ENCODE assay signal across 14 cellular contexts in genomic region chr6:106146852-106147351, GRCh38.
DNase-seq lines count a peak whose midpoint lies in the region; ATAC-seq and TF ChIP-seq lines count a peak whose summit lies in the region.
"Had no signal": no experiment of that assay in that cellular context is flagged by ENCODE, and none has a peak within 500 bp of the region (broad histone marks: within the 10 kb centered on the region; RNA-seq: fewer than 3 reads in every experiment).

No MANE protein-coding gene starts in this region.

- H3K36me3 ChIP-seq in colonic mucosa (no peaks in the 10 kb centered on the region), right atrium auricular region (no peaks in the 10 kb centered on the region)
- H3K36me3 ChIP-seq: cardiac muscle cell, thyroid gland had no signal

- H3K4me3 Mint-ChIP-seq in chondrocyte (ENCODE audit: unreplicated experiment), result no peak overlapping the region
- H3K4me3 Mint-ChIP-seq: activated CD8-positive, alpha-beta T cell treated with anti-CD3 and anti-CD28 coated beads, Interleukin-2, amount 10 ng/mL, durations not matched to agents 7 days and 5 days had no signal

- no peaks in the 10 kb centered on the region for H3K9me3 Mint-ChIP-seq in chondrocyte (ENCODE audit: low read depth)

- H3K4me3 ChIP-seq in epithelial cell of esophagus (ENCODE audit: low read length) (no peak overlapping the region), colonic mucosa (no peak overlapping the region), right atrium auricular region (no peak overlapping the region)
- H3K4me3 ChIP-seq: cardiac muscle cell, thyroid gland had no signal

- H3K4me1 Mint-ChIP-seq in chondrocyte (ENCODE audit: low read depth), result no peaks in the 10 kb centered on the region

- no peaks in the 10 kb centered on the region for H3K27me3 ChIP-seq in colonic mucosa
- H3K27me3 ChIP-seq in right atrium auricular region, result no peaks in the 10 kb centered on the region
- H3K27me3 ChIP-seq: cardiac muscle cell, thyroid gland had no signal

- ATAC-seq in GM18505 (IDR thresholded peaks at IDR 0.05; ENCODE audit: unreplicated experiment) (peak; percentile 39), GM21786 (IDR thresholded peaks at IDR 0.05; ENCODE audit: unreplicated experiment) (peak; percentile 41)
- ATAC-seq: activated CD8-positive, alpha-beta T cell treated with anti-CD3 and anti-CD28 coated beads, Interleukin-2, amount 10 ng/mL, durations not matched to agents 7 days and 5 days; Panc1 had no signal

- no peak for TF ChIP-seq CTCF in epithelial cell of esophagus (IDR thresholded peaks at IDR 0.05; ENCODE audit: insufficient read depth, low read depth, low read length, missing control alignments)
- TF ChIP-seq CTCF in colonic mucosa (IDR thresholded peaks at IDR 0.05), result no peak
- no peak for TF ChIP-seq CTCF in chondrocyte (IDR thresholded peaks at IDR 0.05)
- no peak for TF ChIP-seq CTCF in right atrium auricular region (IDR thresholded peaks at IDR 0.05)

- H3K9ac ChIP-seq in colonic mucosa (ENCODE audit: low read depth in 2 of 2, low read length in 2 of 2), result no peak overlapping the region

- H3K27ac Mint-ChIP-seq in chondrocyte (ENCODE audit: unreplicated experiment), result no peak overlapping the region
- H3K27ac Mint-ChIP-seq: activated CD8-positive, alpha-beta T cell treated with anti-CD3 and anti-CD28 coated beads, Interleukin-2, amount 10 ng/mL, durations not matched to agents 7 days and 5 days had no signal

- H3K9me3 ChIP-seq in colonic mucosa (no peaks in the 10 kb centered on the region), right atrium auricular region (no peaks in the 10 kb centered on the region)
- H3K9me3 ChIP-seq: thyroid gland had no signal

- TF ChIP-seq POLR2A in GM18505 (IDR thresholded peaks at IDR 0.05; ENCODE audit: borderline replicate concordance, extremely low read depth, insufficient read depth, insufficient read length), result no peak

- H3K27ac ChIP-seq in colonic mucosa, result no peak overlapping the region
- no peak overlapping the region for H3K27ac ChIP-seq in right atrium auricular region
- H3K27ac ChIP-seq: cardiac muscle cell, thyroid gland had no signal

- H3K27me3 Mint-ChIP-seq in chondrocyte (ENCODE audit: low read depth), result no peaks in the 10 kb centered on the region

- intact Hi-C loops in colonic mucosa (cut with DNase I), result no loop called here

- DNase-seq in HT1080 (ENCODE audit: low read depth), result peak; percentile 53
- peak; percentile 32 for DNase-seq in epithelial cell of esophagus (ENCODE audit: low read depth)
- DNase-seq in colonic mucosa, result no peak
- DNase-seq in chondrocyte (ENCODE audit: low spot score), result no peak
- DNase-seq in UCSD-AML1 (lab: John Stamatoyannopoulos, UW; ENCODE audit: unreplicated experiment), result no peak
- no peak for DNase-seq in right atrium auricular region (ENCODE audit: low spot score)
- DNase-seq: activated CD8-positive, alpha-beta T cell treated with anti-CD3 and anti-CD28 coated beads, Interleukin-2, amount 10 ng/mL, durations not matched to agents 7 days and 5 days; head of caudate nucleus; stimulated activated CD4-positive, alpha-beta T cell treated with anti-CD3 and anti-CD28 coated beads, Interleukin-2, amount 100 ng/mL, for 24 hours; thyroid gland had no signal

- no peaks in the 10 kb centered on the region for H3K4me1 ChIP-seq in colonic mucosa
- H3K4me1 ChIP-seq in right atrium auricular region, result no peaks in the 10 kb centered on the region

- H3K36me3 Mint-ChIP-seq in chondrocyte (ENCODE audit: low read depth), result no peaks in the 10 kb centered on the region

Comparison
In these comparisons a context has a peak if more than half of its experiments do, and no peak if none do; other contexts are left out.
1. DNase-seq: peak in HT1080 (single experiment) and epithelial cell of esophagus (single experiment); none in colonic mucosa (single experiment), chondrocyte (single experiment), UCSD-AML1 (single experiment) and right atrium auricular region (single experiment).